ENCODE assay signal across 8 cellular contexts in the genomic region with DNA sequence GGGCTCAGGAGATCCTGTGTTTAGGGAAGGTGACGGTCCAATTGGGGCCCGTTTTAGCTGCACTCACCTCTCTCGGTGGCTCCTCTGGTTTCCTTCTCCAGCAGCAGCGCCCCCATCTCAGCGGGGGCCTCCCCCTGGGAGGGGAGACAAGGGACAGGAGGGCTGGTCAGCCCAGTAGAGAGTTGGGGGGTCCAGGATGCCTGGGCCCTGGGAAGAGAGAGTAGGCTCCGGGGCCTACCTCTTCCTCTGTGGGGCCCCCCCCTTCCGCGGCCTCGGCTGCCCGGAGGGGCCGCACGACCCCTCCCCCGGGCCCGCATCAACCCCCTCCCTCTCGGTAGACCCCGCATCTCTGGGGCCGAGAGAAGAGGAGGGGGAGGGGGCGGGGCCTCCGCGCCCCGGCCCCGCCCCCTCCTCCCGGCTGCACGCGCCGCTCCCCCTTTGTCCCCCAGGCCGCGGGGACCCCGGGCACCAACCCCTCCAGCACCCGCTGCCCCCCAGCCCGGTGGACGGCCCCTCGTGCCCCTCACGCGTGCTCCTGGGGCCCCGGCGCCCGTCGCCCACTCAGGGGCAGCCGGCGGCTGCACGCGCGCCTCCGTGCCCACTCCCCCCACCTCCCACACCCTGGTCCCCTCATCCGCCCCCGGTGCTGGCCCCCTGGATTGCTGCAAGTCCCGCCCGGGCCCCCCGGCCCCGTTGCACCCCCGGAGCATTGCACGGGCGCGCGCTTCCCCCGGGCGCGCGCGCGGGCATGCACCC. TPM values are rescaled to one million over a fixed set of nuclear protein-coding genes. Genes with fewer than 3 reads are reported as not detected.
DNase-seq lines count a peak whose midpoint lies in the region; TF ChIP-seq lines count a peak whose summit lies in the region.

No MANE protein-coding gene starts in this region.

- H3K9me3 ChIP-seq in WERI-Rb-1 (ENCODE audit: severe bottlenecking), result no peaks in the 10 kb centered on the region
- no peaks in the 10 kb centered on the region for H3K9me3 ChIP-seq in sigmoid colon

- H3K36me3 ChIP-seq in WERI-Rb-1 (peaks cover 51% of the 10 kb centered on the region), sigmoid colon (peaks cover 5 to 37% (median 21%) of the 10 kb centered on the region in 4 donors)

- 1 to 2% methylated on average over 55 to 61 of the region's 62 CpGs for WGBS in sigmoid colon, 2 donors

- H3K27me3 ChIP-seq in WERI-Rb-1 (ENCODE audit: insufficient read depth, low read depth, severe bottlenecking), result no peaks in the 10 kb centered on the region
- no peaks in the 10 kb centered on the region for H3K27me3 ChIP-seq in sigmoid colon

- peaks cover 3 to 38% (median 34%) of the 10 kb centered on the region in 4 donors for H3K4me1 ChIP-seq in sigmoid colon

- peak overlapping the region; percentile 68 for H3K4me3 ChIP-seq in WERI-Rb-1 (ENCODE audit: low read depth, low read length)
- peak overlapping the region; percentile 71 to 88 for H3K4me3 ChIP-seq in foreskin fibroblast (ENCODE audit: low read depth in 1 of 2, low read length in 2 of 2)
- H3K4me3 ChIP-seq in sigmoid colon, result peak overlapping the region; percentile 94 to 100 (median 98)

- H3K27ac ChIP-seq in WERI-Rb-1 (peak overlapping the region; percentile 87), sigmoid colon (peak overlapping the region; percentile 89 to 94 (median 90))

- intact Hi-C loops in sigmoid colon (cut with DNase I), result loop anchor here (2.0 kb wide), 1 partner anchor 60 kb away; no protein-coding TSS in a partner anchor

- TF ChIP-seq EP300 in sigmoid colon (IDR thresholded peaks at IDR 0.05), result no peak

- no peak for TF ChIP-seq CTCF in WERI-Rb-1 (IDR thresholded peaks at IDR 0.05; ENCODE audit: low read depth, low read length)
- TF ChIP-seq CTCF in foreskin fibroblast (IDR thresholded peaks at IDR 0.05; ENCODE audit: low read depth, low read length), result no peak
- no peak for TF ChIP-seq CTCF in sigmoid colon (IDR thresholded peaks at IDR 0.05)

- peak; percentile 5 for DNase-seq in NCI-H1105 treated with DMSO at 0.1 percent for 48 hours (lab: John Stamatoyannopoulos, UW)
- no peak for DNase-seq in NCI-H1105 (lab: John Stamatoyannopoulos, UW)
- DNase-seq in WERI-Rb-1, result no peak
- no peak for DNase-seq in foreskin fibroblast
- no peak for DNase-seq in sigmoid colon
- no peak for DNase-seq in NCI-H774 (lab: John Stamatoyannopoulos, UW)
- no peak for DNase-seq in kidney glomerular epithelial cell (lab: John Stamatoyannopoulos, UW)
- no peak for DNase-seq in DMS114 treated with DMSO at 0.1 percent for 48 hours (lab: John Stamatoyannopoulos, UW; ENCODE audit: unreplicated experiment)

- no peak for TF ChIP-seq POLR2A in sigmoid colon (IDR thresholded peaks at IDR 0.05)

RNA-seq across cellular contexts. Expression of a gene that starts 0.5 kb away (rescaled TPM):
- total RNA-seq in sigmoid colon, result 10 to 100 TPM; 31.3 to 34.3 (median 33.8) TPM
- 10 to 100 TPM; 11.8 to 45.0 (median 17.4) TPM for polyA plus RNA-seq in sigmoid colon

RNA-seq across cellular contexts. Expression of a gene that starts 4.9 kb away (rescaled TPM):
- total RNA-seq in sigmoid colon, result 1 to 10 TPM in 3 of 4 donors, under 1 TPM in 1; 0.83 to 2.1 (median 1.1) TPM
- 1 to 10 TPM in 2 of 3 donors, under 1 TPM in 1; 0.92 to 4.3 (median 1.2) TPM for polyA plus RNA-seq in sigmoid colon

RNA-seq across cellular contexts. Expression of a gene that starts 18.2 kb away (rescaled TPM):
- total RNA-seq in sigmoid colon, result 1 to 10 TPM in 2 of 4 donors, not detected in 2; 1.4 to 8.0 TPM
- polyA plus RNA-seq in sigmoid colon, result 100 to 1,000 TPM in 2 of 3 donors, 10 to 100 TPM in 1; 78.1 to 252 (median 106) TPM

RNA-seq across cellular contexts. Expression of a gene that starts 30.5 kb away (rescaled TPM):
- 10 to 100 TPM in 3 of 4 donors, 1 to 10 TPM in 1; 4.9 to 17.7 (median 13.6) TPM for total RNA-seq in sigmoid colon
- polyA plus RNA-seq in sigmoid colon, result 10 to 100 TPM; 10.2 to 39.2 (median 23.1) TPM

RNA-seq across cellular contexts. Expression of a gene that starts 34.4 kb away (rescaled TPM):
- total RNA-seq in sigmoid colon, result 10 to 100 TPM; 31.3 to 43.2 (median 33.6) TPM
- 10 to 100 TPM; 15.0 to 41.1 (median 31.9) TPM for polyA plus RNA-seq in sigmoid colon
